ENCODE assay signal across 1 cellular context in the genomic region with DNA sequence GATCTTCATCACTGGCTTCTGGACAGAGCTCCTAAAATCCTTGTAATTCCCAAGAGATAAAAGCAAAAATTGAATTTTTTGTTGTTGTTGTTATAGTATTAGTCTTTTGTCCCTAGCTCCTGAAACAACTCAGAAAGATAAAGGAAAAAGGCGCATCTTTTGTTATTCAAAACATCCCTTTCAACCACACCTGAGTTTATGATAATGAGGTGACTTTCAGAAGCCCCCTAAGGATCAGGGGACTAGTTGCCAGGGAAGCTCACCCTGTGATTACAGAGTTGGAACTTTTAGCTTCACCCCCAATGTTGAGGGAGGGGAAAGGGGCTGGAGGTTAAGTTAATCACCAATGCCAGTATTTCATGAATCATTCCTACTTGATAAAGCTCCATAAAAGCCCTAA.
TF ChIP-seq lines count a peak whose summit lies in the region.

No MANE protein-coding gene starts in this region.

TF ChIP-seq in H1, 55 proteins besides CTCF, POLR2A, EP300 and RAD21 (continued from another document):
- TF ChIP-seq CBX8 (IDR thresholded peaks at IDR 0.05; ENCODE audit: borderline replicate concordance, low read depth, low read length): no peak
- no peak for TF ChIP-seq SP4 (IDR thresholded peaks at IDR 0.05; ENCODE audit: low read length)
- TF ChIP-seq JUND (IDR thresholded peaks at IDR 0.05; ENCODE audit: low read length): no peak
- no peak for TF ChIP-seq HDAC6 (IDR thresholded peaks at IDR 0.05; ENCODE audit: low read depth, low read length)
- TF ChIP-seq ASH2L (IDR thresholded peaks at IDR 0.05; ENCODE audit: low read length): no peak
- no peak for TF ChIP-seq KDM5A (IDR thresholded peaks at IDR 0.05; ENCODE audit: low read length)
- TF ChIP-seq SP1 (IDR thresholded peaks at IDR 0.05; ENCODE audit: low read depth, low read length): no peak
- no peak for TF ChIP-seq SP2 (IDR thresholded peaks at IDR 0.05; ENCODE audit: low read length)
- no peak for TF ChIP-seq HDAC2 (IDR thresholded peaks at IDR 0.05; ENCODE audit: borderline replicate concordance in 1 of 2, low read depth in 2 of 2, low read length in 2 of 2)
- no peak for TF ChIP-seq EGR1 (IDR thresholded peaks at IDR 0.05; ENCODE audit: borderline replicate concordance, low read depth, low read length)
- TF ChIP-seq SIRT6 (IDR thresholded peaks at IDR 0.05; ENCODE audit: low read length): no peak
- TF ChIP-seq, protein P1, sequence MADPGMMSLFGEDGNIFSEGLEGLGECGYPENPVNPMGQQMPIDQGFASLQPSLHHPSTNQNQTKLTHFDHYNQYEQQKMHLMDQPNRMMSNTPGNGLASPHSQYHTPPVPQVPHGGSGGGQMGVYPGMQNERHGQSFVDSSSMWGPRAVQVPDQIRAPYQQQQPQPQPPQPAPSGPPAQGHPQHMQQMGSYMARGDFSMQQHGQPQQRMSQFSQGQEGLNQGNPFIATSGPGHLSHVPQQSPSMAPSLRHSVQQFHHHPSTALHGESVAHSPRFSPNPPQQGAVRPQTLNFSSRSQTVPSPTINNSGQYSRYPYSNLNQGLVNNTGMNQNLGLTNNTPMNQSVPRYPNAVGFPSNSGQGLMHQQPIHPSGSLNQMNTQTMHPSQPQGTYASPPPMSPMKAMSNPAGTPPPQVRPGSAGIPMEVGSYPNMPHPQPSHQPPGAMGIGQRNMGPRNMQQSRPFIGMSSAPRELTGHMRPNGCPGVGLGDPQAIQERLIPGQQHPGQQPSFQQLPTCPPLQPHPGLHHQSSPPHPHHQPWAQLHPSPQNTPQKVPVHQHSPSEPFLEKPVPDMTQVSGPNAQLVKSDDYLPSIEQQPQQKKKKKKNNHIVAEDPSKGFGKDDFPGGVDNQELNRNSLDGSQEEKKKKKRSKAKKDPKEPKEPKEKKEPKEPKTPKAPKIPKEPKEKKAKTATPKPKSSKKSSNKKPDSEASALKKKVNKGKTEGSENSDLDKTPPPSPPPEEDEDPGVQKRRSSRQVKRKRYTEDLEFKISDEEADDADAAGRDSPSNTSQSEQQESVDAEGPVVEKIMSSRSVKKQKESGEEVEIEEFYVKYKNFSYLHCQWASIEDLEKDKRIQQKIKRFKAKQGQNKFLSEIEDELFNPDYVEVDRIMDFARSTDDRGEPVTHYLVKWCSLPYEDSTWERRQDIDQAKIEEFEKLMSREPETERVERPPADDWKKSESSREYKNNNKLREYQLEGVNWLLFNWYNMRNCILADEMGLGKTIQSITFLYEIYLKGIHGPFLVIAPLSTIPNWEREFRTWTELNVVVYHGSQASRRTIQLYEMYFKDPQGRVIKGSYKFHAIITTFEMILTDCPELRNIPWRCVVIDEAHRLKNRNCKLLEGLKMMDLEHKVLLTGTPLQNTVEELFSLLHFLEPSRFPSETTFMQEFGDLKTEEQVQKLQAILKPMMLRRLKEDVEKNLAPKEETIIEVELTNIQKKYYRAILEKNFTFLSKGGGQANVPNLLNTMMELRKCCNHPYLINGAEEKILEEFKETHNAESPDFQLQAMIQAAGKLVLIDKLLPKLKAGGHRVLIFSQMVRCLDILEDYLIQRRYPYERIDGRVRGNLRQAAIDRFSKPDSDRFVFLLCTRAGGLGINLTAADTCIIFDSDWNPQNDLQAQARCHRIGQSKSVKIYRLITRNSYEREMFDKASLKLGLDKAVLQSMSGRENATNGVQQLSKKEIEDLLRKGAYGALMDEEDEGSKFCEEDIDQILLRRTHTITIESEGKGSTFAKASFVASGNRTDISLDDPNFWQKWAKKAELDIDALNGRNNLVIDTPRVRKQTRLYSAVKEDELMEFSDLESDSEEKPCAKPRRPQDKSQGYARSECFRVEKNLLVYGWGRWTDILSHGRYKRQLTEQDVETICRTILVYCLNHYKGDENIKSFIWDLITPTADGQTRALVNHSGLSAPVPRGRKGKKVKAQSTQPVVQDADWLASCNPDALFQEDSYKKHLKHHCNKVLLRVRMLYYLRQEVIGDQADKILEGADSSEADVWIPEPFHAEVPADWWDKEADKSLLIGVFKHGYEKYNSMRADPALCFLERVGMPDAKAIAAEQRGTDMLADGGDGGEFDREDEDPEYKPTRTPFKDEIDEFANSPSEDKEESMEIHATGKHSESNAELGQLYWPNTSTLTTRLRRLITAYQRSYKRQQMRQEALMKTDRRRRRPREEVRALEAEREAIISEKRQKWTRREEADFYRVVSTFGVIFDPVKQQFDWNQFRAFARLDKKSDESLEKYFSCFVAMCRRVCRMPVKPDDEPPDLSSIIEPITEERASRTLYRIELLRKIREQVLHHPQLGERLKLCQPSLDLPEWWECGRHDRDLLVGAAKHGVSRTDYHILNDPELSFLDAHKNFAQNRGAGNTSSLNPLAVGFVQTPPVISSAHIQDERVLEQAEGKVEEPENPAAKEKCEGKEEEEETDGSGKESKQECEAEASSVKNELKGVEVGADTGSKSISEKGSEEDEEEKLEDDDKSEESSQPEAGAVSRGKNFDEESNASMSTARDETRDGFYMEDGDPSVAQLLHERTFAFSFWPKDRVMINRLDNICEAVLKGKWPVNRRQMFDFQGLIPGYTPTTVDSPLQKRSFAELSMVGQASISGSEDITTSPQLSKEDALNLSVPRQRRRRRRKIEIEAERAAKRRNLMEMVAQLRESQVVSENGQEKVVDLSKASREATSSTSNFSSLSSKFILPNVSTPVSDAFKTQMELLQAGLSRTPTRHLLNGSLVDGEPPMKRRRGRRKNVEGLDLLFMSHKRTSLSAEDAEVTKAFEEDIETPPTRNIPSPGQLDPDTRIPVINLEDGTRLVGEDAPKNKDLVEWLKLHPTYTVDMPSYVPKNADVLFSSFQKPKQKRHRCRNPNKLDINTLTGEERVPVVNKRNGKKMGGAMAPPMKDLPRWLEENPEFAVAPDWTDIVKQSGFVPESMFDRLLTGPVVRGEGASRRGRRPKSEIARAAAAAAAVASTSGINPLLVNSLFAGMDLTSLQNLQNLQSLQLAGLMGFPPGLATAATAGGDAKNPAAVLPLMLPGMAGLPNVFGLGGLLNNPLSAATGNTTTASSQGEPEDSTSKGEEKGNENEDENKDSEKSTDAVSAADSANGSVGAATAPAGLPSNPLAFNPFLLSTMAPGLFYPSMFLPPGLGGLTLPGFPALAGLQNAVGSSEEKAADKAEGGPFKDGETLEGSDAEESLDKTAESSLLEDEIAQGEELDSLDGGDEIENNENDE (IDR thresholded peaks at IDR 0.05; ENCODE audit: insufficient replicate concordance, low read length): no peak
